8 cellular contexts compared by ENCODE assay signal in the genomic region with DNA sequence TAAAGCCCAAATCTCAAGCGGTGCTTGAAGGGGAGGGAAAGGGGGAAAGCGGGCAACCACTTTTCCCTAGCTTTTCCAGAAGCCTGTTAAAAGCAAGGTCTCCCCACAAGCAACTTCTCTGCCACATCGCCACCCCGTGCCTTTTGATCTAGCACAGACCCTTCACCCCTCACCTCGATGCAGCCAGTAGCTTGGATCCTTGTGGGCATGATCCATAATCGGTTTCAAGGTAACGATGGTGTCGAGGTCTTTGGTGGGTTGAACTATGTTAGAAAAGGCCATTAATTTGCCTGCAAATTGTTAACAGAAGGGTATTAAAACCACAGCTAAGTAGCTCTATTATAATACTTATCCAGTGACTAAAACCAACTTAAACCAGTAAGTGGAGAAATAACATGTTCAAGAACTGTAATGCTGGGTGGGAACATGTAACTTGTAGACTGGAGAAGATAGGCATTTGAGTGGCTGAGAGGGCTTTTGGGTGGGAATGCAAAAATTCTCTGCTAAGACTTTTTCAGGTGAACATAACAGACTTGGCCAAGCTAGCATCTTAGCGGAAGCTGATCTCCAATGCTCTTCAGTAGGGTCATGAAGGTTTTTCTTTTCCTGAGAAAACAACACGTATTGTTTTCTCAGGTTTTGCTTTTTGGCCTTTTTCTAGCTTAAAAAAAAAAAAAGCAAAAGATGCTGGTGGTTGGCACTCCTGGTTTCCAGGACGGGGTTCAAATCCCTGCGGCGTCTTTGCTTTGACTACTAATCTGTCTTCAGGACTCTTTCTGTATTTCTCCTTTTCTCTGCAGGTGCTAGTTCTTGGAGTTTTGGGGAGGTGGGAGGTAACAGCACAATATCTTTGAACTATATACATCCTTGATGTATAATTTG. TPM values are rescaled to one million over a fixed set of nuclear protein-coding genes. Genes with fewer than 3 reads are reported as not detected.
DNase-seq lines count a peak whose midpoint lies in the region; ATAC-seq and TF ChIP-seq lines count a peak whose summit lies in the region.

No MANE protein-coding gene starts in this region.

- no peaks in the 10 kb centered on the region for H3K9me3 Mint-ChIP-seq in MCF 10A (ENCODE audit: unreplicated experiment)
- H3K9me3 Mint-ChIP-seq in activated naive CD8-positive, alpha-beta T cell treated with anti-CD3 and anti-CD28 coated beads, Interleukin-2, amount 10 ng/mL, durations not matched to agents 7 days and 5 days = no peaks in the 10 kb centered on the region

- CTCF ChIA-PET in MCF 10A (lab: Yijun Ruan, JAX) = interaction anchor here (0.6 to 2.4 kb wide), 10 partner anchors 12 to 138 kb away, joined by 3 to 13 read pairs (median 4); partner anchors contain the start of gene SLC25A45

- peaks cover 20% of the 10 kb centered on the region for H3K4me1 Mint-ChIP-seq in MCF 10A (ENCODE audit: insufficient read depth, unreplicated experiment)
- H3K4me1 Mint-ChIP-seq in activated naive CD8-positive, alpha-beta T cell treated with anti-CD3 and anti-CD28 coated beads, Interleukin-2, amount 10 ng/mL, durations not matched to agents 7 days and 5 days = peaks cover 47% of the 10 kb centered on the region

- H3K4me3 Mint-ChIP-seq in MCF 10A (ENCODE audit: unreplicated experiment) = no peak overlapping the region
- no peak overlapping the region for H3K4me3 Mint-ChIP-seq in activated naive CD8-positive, alpha-beta T cell treated with anti-CD3 and anti-CD28 coated beads, Interleukin-2, amount 10 ng/mL, durations not matched to agents 7 days and 5 days

- no TSS peak for BruUV-seq in MCF 10A (replicated peaks; lab: Mats Ljungman, UMichigan)

- no peaks in the 10 kb centered on the region for H3K36me3 ChIP-seq in breast epithelium
- H3K36me3 ChIP-seq in thyroid gland = peaks cover 59% of the 10 kb centered on the region in 2 donors

- intact Hi-C loops in breast epithelium (cut with DNase I; ENCODE audit: low total_unique reads) (no loop called here), MCF 10A (cut with micrococcal nuclease) (loop anchor here (2.0 kb wide), 1 partner anchor 83 kb away; the partner anchor contains the start of gene NEAT1), thyroid gland (cut with DNase I) (no loop called here)

- no peak overlapping the region for H3K27ac Mint-ChIP-seq in MCF 10A (ENCODE audit: low read depth, unreplicated experiment)
- peak overlapping the region; percentile 80 for H3K27ac Mint-ChIP-seq in activated naive CD8-positive, alpha-beta T cell treated with anti-CD3 and anti-CD28 coated beads, Interleukin-2, amount 10 ng/mL, durations not matched to agents 7 days and 5 days

- no peaks in the 10 kb centered on the region for H3K27me3 Mint-ChIP-seq in MCF 10A (ENCODE audit: insufficient read depth, unreplicated experiment)
- no peaks in the 10 kb centered on the region for H3K27me3 Mint-ChIP-seq in activated naive CD8-positive, alpha-beta T cell treated with anti-CD3 and anti-CD28 coated beads, Interleukin-2, amount 10 ng/mL, durations not matched to agents 7 days and 5 days

- TF ChIP-seq CTCF in breast epithelium (IDR thresholded peaks at IDR 0.05) (peak in 1 of 3 donors; percentile 15), MCF 10A (IDR thresholded peaks at IDR 0.05; ENCODE audit: unreplicated experiment) (no peak), thyroid gland (IDR thresholded peaks at IDR 0.05) (no peak)

- H3K4me3 ChIP-seq in breast epithelium (peak overlapping the region; percentile 68 to 91 (median 72)), thyroid gland (replicated peaks in 1 of 3) (peak overlapping the region; percentile 22 to 82 (median 76))

- H3K27me3 ChIP-seq in breast epithelium (no peaks in the 10 kb centered on the region), layer of hippocampus (ENCODE audit: control insufficient read depth, insufficient read depth, low read length) (no peaks in the 10 kb centered on the region), thyroid gland (no peaks in the 10 kb centered on the region)

- H3K27ac ChIP-seq in breast epithelium = peak overlapping the region; percentile 84 to 98
- H3K27ac ChIP-seq in layer of hippocampus (ENCODE audit: low read depth, low read length) = peak overlapping the region; percentile 84
- peak overlapping the region; percentile 99 to 100 (median 100) for H3K27ac ChIP-seq in thyroid gland

- WGBS in thyroid gland, 2 donors = 8% methylated on average over 12 to 13 of the region's 13 CpGs

- H3K9me3 ChIP-seq in breast epithelium (no peaks in the 10 kb centered on the region), thyroid gland (no peaks in the 10 kb centered on the region)

- DNase-seq in breast epithelium (ENCODE audit: low spot score in 2 of 2) = peak in 1 of 2 donors; percentile 38
- no peak for DNase-seq in MCF 10A (ENCODE audit: unreplicated experiment)
- DNase-seq in activated naive CD8-positive, alpha-beta T cell treated with anti-CD3 and anti-CD28 coated beads, Interleukin-2, amount 10 ng/mL, durations not matched to agents 7 days and 5 days = no peak
- DNase-seq in thyroid gland = peak in 1 of 2 donors; percentile 25
- DNase-seq in NCI-H187 (lab: John Stamatoyannopoulos, UW) = no peak

- H3K4me1 ChIP-seq in breast epithelium (peaks cover 8 to 10% of the 10 kb centered on the region in 2 donors), thyroid gland (peaks cover 19 to 27% of the 10 kb centered on the region in 2 donors)

- POLR2A ChIA-PET in MCF 10A (lab: Yijun Ruan, JAX) = interaction anchor here (0.7 to 30.1 kb wide), 18 partner anchors 14 to 385 kb away, joined by 3 to 2994 read pairs (median 22); partner anchors contain the start of genes CCDC85B, DPF2, FRMD8 and MALAT1
- POLR2A ChIA-PET in activated naive CD8-positive, alpha-beta T cell treated with anti-CD3 and anti-CD28 coated beads, Interleukin-2, amount 10 ng/mL, durations not matched to agents 7 days and 5 days (lab: Charles Lee) = interaction anchor here (0.7 to 28.7 kb wide), 15 partner anchors 8 to 156 kb away, joined by 3 to 2884 read pairs (median 13); partner anchors contain the start of genes FAM89B, FRMD8, MALAT1 and NEAT1

- no peak for ATAC-seq in activated naive CD8-positive, alpha-beta T cell treated with anti-CD3 and anti-CD28 coated beads, Interleukin-2, amount 10 ng/mL, durations not matched to agents 7 days and 5 days (ENCODE audit: low read depth)
- no peak for ATAC-seq in HG03139 (IDR thresholded peaks at IDR 0.05; ENCODE audit: unreplicated experiment)
- no peak for ATAC-seq in GM18867 (IDR thresholded peaks at IDR 0.05; ENCODE audit: unreplicated experiment)

- TF ChIP-seq POLR2A in breast epithelium (IDR thresholded peaks at IDR 0.05) = no peak
- TF ChIP-seq POLR2A in thyroid gland (IDR thresholded peaks at IDR 0.05) = peak in 1 of 2 donors; percentile 31

- peaks cover 9% of the 10 kb centered on the region for H3K36me3 Mint-ChIP-seq in MCF 10A (ENCODE audit: insufficient read depth, unreplicated experiment)
- peaks cover 33% of the 10 kb centered on the region for H3K36me3 Mint-ChIP-seq in activated naive CD8-positive, alpha-beta T cell treated with anti-CD3 and anti-CD28 coated beads, Interleukin-2, amount 10 ng/mL, durations not matched to agents 7 days and 5 days

RNA-seq across cellular contexts. Expression of gene MALAT1, which starts 6.8 kb away (rescaled TPM):
- total RNA-seq in breast epithelium (over 10,000 TPM; 14,217 to 22,312 (median 18,959) TPM), MCF 10A (2022) (10,851 and 12,068 TPM in 2 replicates), thyroid gland (over 10,000 TPM; 20,994 to 36,233 (median 26,043) TPM)
- total RNA-seq in activated naive CD8-positive, alpha-beta T cell treated with anti-CD3 and anti-CD28 coated beads, Interleukin-2, amount 10 ng/mL, durations not matched to agents 7 days and 5 days = over 10,000 TPM; 13,719 to 14,448 TPM

RNA-seq across cellular contexts. Expression of gene SCYL1, which starts 19.2 kb away (rescaled TPM):
- 10 to 100 TPM; 74.1 to 83.4 (median 83.2) TPM for total RNA-seq in breast epithelium
- total RNA-seq in MCF 10A (2022) = 70.9 and 75.5 TPM in 2 replicates
- 10 to 100 TPM; 74.2 to 74.9 TPM for total RNA-seq in activated naive CD8-positive, alpha-beta T cell treated with anti-CD3 and anti-CD28 coated beads, Interleukin-2, amount 10 ng/mL, durations not matched to agents 7 days and 5 days
- 100 to 1,000 TPM in 3 of 4 donors, 10 to 100 TPM in 1; 99.8 to 122 (median 116) TPM for total RNA-seq in thyroid gland

RNA-seq across cellular contexts. Expression of gene LTBP3, which starts 52.5 kb away (rescaled TPM):
- total RNA-seq in breast epithelium = 10 to 100 TPM; 63.0 to 98.9 (median 95.7) TPM
- total RNA-seq in MCF 10A (2022) = 10.6 and 11.0 TPM in 2 replicates
- total RNA-seq in activated naive CD8-positive, alpha-beta T cell treated with anti-CD3 and anti-CD28 coated beads, Interleukin-2, amount 10 ng/mL, durations not matched to agents 7 days and 5 days = 100 to 1,000 TPM; 116 to 119 TPM
- total RNA-seq in thyroid gland = 100 to 1,000 TPM; 195 to 277 (median 222) TPM
